ENCODE assay signal across 11 cellular contexts in the genomic region with DNA sequence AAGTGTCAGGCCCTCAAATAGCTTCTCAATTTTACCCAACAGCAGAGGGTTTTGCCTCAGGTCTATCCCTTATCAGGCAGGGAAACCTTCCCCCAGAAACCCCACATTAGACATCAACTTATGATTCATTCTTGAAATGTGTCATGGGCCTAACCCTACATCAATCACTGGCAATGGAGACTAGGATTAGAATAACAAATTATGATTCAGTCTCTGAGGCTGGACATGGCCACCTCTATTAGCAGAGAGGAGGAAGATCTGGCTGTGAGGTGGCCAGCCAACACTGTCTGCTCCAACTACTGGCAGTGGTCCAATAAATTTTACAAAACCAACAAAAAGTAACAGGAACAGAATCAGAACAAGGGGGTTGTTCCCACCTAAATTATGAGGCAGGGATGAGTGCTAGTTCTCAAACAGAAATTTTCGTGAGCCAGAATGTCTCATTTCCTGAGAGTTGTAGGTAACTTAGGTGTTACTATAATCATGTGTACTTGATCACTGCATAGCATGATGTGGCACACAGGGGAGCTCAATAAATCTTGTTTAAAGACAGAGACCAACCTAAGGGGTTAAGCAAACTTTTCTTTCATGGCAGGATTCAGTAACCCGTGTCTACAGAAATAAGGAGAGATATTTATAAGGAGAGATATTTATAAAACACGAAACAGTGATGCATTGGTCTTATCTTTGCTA.
DNase-seq lines count a peak whose midpoint lies in the region; ATAC-seq, FAIRE-seq and TF ChIP-seq lines count a peak whose summit lies in the region.
"Had no signal": no experiment of that assay in that cellular context is flagged by ENCODE, and none has a peak within 500 bp of the region (broad histone marks: within the 10 kb centered on the region; RNA-seq: fewer than 3 reads in every experiment).

No MANE protein-coding gene starts in this region.

- no peak for DNase-seq in activated T-cell treated with anti-CD3 and anti-CD28 coated beads, Interleukin-2, amount 50 U/mL, for 4 hours
- no peak for DNase-seq in activated T-cell treated with anti-CD3 and anti-CD28 coated beads, Interleukin-2, amount 50 U/mL, for 1 hour
- DNase-seq in LHCN-M2 (ENCODE audit: low read depth) (peak; percentile 73), K562 (ENCODE audit: extremely low read depth in 1 of 4, low spot score in 3 of 4) (peak in 2 of 4 experiments; percentile 39 to 54), SIG-M5 treated with dmso at 0.1 percent for 504 hours (lab: John Stamatoyannopoulos, UW; ENCODE audit: unreplicated experiment) (no peak), NCI-H1092 treated with DMSO at 0.1 percent for 48 hours (lab: John Stamatoyannopoulos, UW) (no peak)
- DNase-seq: C1 segment of cervical spinal cord, right lobe of liver, SIG-M5 had no signal

- peaks cover 9% of the 10 kb centered on the region for H3K36me3 Mint-ChIP-seq in activated T-cell treated with anti-CD3 and anti-CD28 coated beads, Interleukin-2, amount 50 U/mL, for 4 hours (ENCODE audit: insufficient read depth)
- peaks cover 13% of the 10 kb centered on the region for H3K36me3 Mint-ChIP-seq in stimulated activated memory B cell treated with anti-CD40 and anti-IgM and Interleukin-4, amounts not matched to agents 10 μg/mL and 1 μg/mL and 100 μg/mL, for 72 hours

- H3K9me3 ChIP-seq in K562 (replicated peaks; ENCODE audit: control insufficient read depth, insufficient read depth, low read depth, low read length): no peaks in the 10 kb centered on the region
- H3K9me3 ChIP-seq: right lobe of liver had no signal

- no TSS peak for BruUV-seq in K562 (replicated peaks; lab: Mats Ljungman, UMichigan)

- H3K4me3 Mint-ChIP-seq in activated T-cell treated with anti-CD3 and anti-CD28 coated beads, Interleukin-2, amount 50 U/mL, for 4 hours: peak overlapping the region; percentile 61
- H3K4me3 Mint-ChIP-seq in stimulated activated memory B cell treated with anti-CD40 and anti-IgM and Interleukin-4, amounts not matched to agents 10 μg/mL and 1 μg/mL and 100 μg/mL, for 72 hours: no peak overlapping the region

- H3K9ac ChIP-seq in K562 (ENCODE audit: insufficient read depth in 1 of 2, low read depth in 2 of 2, low read length in 2 of 2): no peak overlapping the region

- H3K4me3 ChIP-seq in K562: no peak overlapping the region
- H3K4me3 ChIP-seq: right lobe of liver had no signal

- H3K27me3 Mint-ChIP-seq in activated T-cell treated with anti-CD3 and anti-CD28 coated beads, Interleukin-2, amount 50 U/mL, for 4 hours (ENCODE audit: low read depth): no peaks in the 10 kb centered on the region
- H3K27me3 Mint-ChIP-seq in stimulated activated memory B cell treated with anti-CD40 and anti-IgM and Interleukin-4, amounts not matched to agents 10 μg/mL and 1 μg/mL and 100 μg/mL, for 72 hours: no peaks in the 10 kb centered on the region

- H2AFZ ChIP-seq in K562 (ENCODE audit: low read depth, low read length): no peak overlapping the region

- 6% methylated on average over 3 of the region's 3 CpGs for WGBS in K562 (ENCODE audit: insufficient coverage, low coverage, missing lambda C conversion rate)

- TF ChIP-seq POLR2A in K562 (conservative IDR thresholded peaks at IDR 0.05): no peak

- peak overlapping the region; percentile 26 for H3K27ac Mint-ChIP-seq in stimulated activated memory B cell treated with anti-CD40 and anti-IgM and Interleukin-4, amounts not matched to agents 10 μg/mL and 1 μg/mL and 100 μg/mL, for 72 hours

- H3K36me3 ChIP-seq in K562 (ENCODE audit: control insufficient read depth, insufficient read depth, low read length): peaks cover 3% of the 10 kb centered on the region; the same call in 2 of the 3 replicates
- H3K36me3 ChIP-seq: right lobe of liver had no signal

- POLR2A ChIA-PET in K562 (lab: Yijun Ruan, JAX): no interaction called here

- ATAC-seq in activated T-cell treated with anti-CD3 and anti-CD28 coated beads, Interleukin-2, amount 50 U/mL, for 4 hours: peak; percentile 85 to 88
- ATAC-seq in K562: peak; percentile 56
- peak; percentile 53 for ATAC-seq in stimulated activated memory B cell treated with anti-CD40 and anti-IgM and Interleukin-4, amounts not matched to agents 10 μg/mL and 1 μg/mL and 100 μg/mL, for 72 hours
- no peak for ATAC-seq in GM18858 (IDR thresholded peaks at IDR 0.05; ENCODE audit: unreplicated experiment)

- no peaks in the 10 kb centered on the region for H3K9me1 ChIP-seq in K562 (ENCODE audit: control insufficient read depth, insufficient read depth, low read length)

- CTCF ChIA-PET in K562 (lab: Yijun Ruan, JAX; ENCODE audit: low intra/inter-chr PET ratio): no interaction called here

- intact Hi-C loops in K562 (cut with micrococcal nuclease): loop anchor here (10.0 kb wide), 1 partner anchor 373 kb away; no protein-coding TSS in a partner anchor

- H3K27me3 ChIP-seq in K562 (ENCODE audit: control insufficient read depth in 2 of 2, insufficient read depth in 2 of 2, low read length in 2 of 2): no peaks in the 10 kb centered on the region
- H3K27me3 ChIP-seq: right lobe of liver had no signal

- H3K4me1 ChIP-seq in K562 (replicated peaks in 1 of 2; ENCODE audit: control insufficient read depth in 2 of 2, insufficient read depth in 2 of 2, low read length in 2 of 2): no peaks in the 10 kb centered on the region; a peak in 1 of 5 replicates

- no peaks in the 10 kb centered on the region for H3K9me3 Mint-ChIP-seq in activated T-cell treated with anti-CD3 and anti-CD28 coated beads, Interleukin-2, amount 50 U/mL, for 4 hours
- no peaks in the 10 kb centered on the region for H3K9me3 Mint-ChIP-seq in stimulated activated memory B cell treated with anti-CD40 and anti-IgM and Interleukin-4, amounts not matched to agents 10 μg/mL and 1 μg/mL and 100 μg/mL, for 72 hours

- no peak for TF ChIP-seq CTCF in K562 (IDR thresholded peaks at IDR 0.05 in 2 of 3, conservative IDR thresholded peaks at IDR 0.05 in 1 of 3; ENCODE audit: insufficient read depth in 2 of 3, low read depth in 1 of 3, low read length in 3 of 3)

- TF ChIP-seq RAD21 in K562 (CRISPR knock-in tag; conservative IDR thresholded peaks at IDR 0.05 in 1 of 2, IDR thresholded peaks at IDR 0.05 in 1 of 2): no peak

- H4K20me1 ChIP-seq in K562 (replicated peaks; ENCODE audit: control insufficient read depth, insufficient read depth, low read length): no peaks in the 10 kb centered on the region

- in situ Hi-C loops in K562 (cut with MboI): no loop called here

- FAIRE-seq in K562 (lab: Jason Lieb, UNC): peak; percentile 64

- no peak overlapping the region for H3K4me2 ChIP-seq in K562 (ENCODE audit: insufficient read depth, low read length)

- no peak for TF ChIP-seq EP300 in K562 (IDR thresholded peaks at IDR 0.05; ENCODE audit: low read length)

- peaks cover 70% of the 10 kb centered on the region for H3K4me1 Mint-ChIP-seq in activated T-cell treated with anti-CD3 and anti-CD28 coated beads, Interleukin-2, amount 50 U/mL, for 4 hours (ENCODE audit: low read depth)
- H3K4me1 Mint-ChIP-seq in stimulated activated memory B cell treated with anti-CD40 and anti-IgM and Interleukin-4, amounts not matched to agents 10 μg/mL and 1 μg/mL and 100 μg/mL, for 72 hours: peaks cover 16% of the 10 kb centered on the region

- no peaks in the 10 kb centered on the region for H3K79me2 ChIP-seq in K562 (ENCODE audit: control insufficient read depth, insufficient read depth, low read length)

- H3K27ac ChIP-seq in K562 (ENCODE audit: extremely low read depth, low read depth, low read length): no peak overlapping the region
- H3K27ac ChIP-seq: right lobe of liver had no signal

TF ChIP-seq in K562, 482 proteins besides CTCF, POLR2A, EP300 and RAD21 (continues in another document):
- TF ChIP-seq MEIS2 (IDR thresholded peaks at IDR 0.05; ENCODE audit: partially characterized antibody) (peak; percentile 91), PTRF (tag; IDR thresholded peaks at IDR 0.05) (no peak), TEAD4 (IDR thresholded peaks at IDR 0.05; ENCODE audit: low read length) (peak; percentile 34; the same call in 1 of the 2 replicates), TEAD4 (CRISPR knock-in tag; IDR thresholded peaks at IDR 0.05; ENCODE audit: borderline replicate concordance) (no peak), NFIC (IDR thresholded peaks at IDR 0.05) (peak; percentile 84), ZSCAN32 (CRISPR knock-in tag; IDR thresholded peaks at IDR 0.05) (no peak), DIDO1 (tag; IDR thresholded peaks at IDR 0.05; ENCODE audit: low read depth) (no peak), KDM1A (IDR thresholded peaks at IDR 0.05) (peak; percentile 55 to 68; a peak in 3 of 4 replicates)
- TF ChIP-seq, protein P1, sequence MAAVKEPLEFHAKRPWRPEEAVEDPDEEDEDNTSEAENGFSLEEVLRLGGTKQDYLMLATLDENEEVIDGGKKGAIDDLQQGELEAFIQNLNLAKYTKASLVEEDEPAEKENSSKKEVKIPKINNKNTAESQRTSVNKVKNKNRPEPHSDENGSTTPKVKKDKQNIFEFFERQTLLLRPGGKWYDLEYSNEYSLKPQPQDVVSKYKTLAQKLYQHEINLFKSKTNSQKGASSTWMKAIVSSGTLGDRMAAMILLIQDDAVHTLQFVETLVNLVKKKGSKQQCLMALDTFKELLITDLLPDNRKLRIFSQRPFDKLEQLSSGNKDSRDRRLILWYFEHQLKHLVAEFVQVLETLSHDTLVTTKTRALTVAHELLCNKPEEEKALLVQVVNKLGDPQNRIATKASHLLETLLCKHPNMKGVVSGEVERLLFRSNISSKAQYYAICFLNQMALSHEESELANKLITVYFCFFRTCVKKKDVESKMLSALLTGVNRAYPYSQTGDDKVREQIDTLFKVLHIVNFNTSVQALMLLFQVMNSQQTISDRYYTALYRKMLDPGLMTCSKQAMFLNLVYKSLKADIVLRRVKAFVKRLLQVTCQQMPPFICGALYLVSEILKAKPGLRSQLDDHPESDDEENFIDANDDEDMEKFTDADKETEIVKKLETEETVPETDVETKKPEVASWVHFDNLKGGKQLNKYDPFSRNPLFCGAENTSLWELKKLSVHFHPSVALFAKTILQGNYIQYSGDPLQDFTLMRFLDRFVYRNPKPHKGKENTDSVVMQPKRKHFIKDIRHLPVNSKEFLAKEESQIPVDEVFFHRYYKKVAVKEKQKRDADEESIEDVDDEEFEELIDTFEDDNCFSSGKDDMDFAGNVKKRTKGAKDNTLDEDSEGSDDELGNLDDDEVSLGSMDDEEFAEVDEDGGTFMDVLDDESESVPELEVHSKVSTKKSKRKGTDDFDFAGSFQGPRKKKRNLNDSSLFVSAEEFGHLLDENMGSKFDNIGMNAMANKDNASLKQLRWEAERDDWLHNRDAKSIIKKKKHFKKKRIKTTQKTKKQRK (IDR thresholded peaks at IDR 0.05; ENCODE audit: borderline replicate concordance, low read depth, low read length): no peak
